ENCODE assay signal across 8 cellular contexts in the genomic region with DNA sequence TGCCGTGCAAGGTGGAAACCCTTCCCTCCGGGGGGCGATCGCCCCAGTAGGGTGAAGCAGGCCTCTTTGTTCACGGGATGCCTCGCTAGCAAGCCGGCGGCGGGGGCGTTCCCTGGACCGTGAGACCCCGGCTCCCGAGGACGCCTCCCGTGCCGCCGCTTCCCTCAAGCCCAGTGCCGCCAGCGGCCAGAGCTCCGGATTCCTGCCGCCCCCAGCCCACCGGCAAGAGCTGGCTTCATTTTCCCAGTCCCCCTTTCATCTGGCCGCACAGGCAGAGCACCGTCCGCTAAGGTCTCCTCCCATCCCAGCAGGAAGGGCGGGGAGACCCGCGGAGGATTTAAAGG. TPM values are rescaled to one million over a fixed set of nuclear protein-coding genes. Genes with fewer than 3 reads are reported as not detected.
DNase-seq lines count a peak whose midpoint lies in the region; ATAC-seq and TF ChIP-seq lines count a peak whose summit lies in the region.

No MANE protein-coding gene starts in this region.

- TF ChIP-seq POLR2A in uterus (IDR thresholded peaks at IDR 0.05): no peak

- CTCF ChIA-PET in activated CD4-positive, alpha-beta T cell treated with anti-CD3 and anti-CD28 coated beads for 36 hours (lab: Charles Lee): interaction anchor here (0.6 to 14.2 kb wide), 8 partner anchors 12 to 1873 kb away, joined by 3 to 156 read pairs (median 4); no protein-coding TSS in a partner anchor
- CTCF ChIA-PET in naive thymus-derived CD4-positive, alpha-beta T cell (lab: Charles Lee): interaction anchor here (0.7 to 3.2 kb wide), 5 partner anchors 19 to 64 kb away, joined by 3 to 11 read pairs (median 3); no protein-coding TSS in a partner anchor

- intact Hi-C loops in activated CD4-positive, alpha-beta T cell treated with anti-CD3 and anti-CD28 coated beads for 36 hours (cut with DNase I, micrococcal nuclease): loop anchor here (1.0 to 10.0 kb wide), 9 partner anchors 14 to 1220 kb away; a partner anchor contains a TSS
- intact Hi-C loops in naive thymus-derived CD4-positive, alpha-beta T cell (cut with micrococcal nuclease): loop anchor here (1.0 to 10.0 kb wide), 12 partner anchors 16 to 1500 kb away; a partner anchor contains a TSS
- intact Hi-C loops in uterus (cut with DNase I; ENCODE audit: low total_unique reads): no loop called here

- H3K27me3 Mint-ChIP-seq in activated CD4-positive, alpha-beta T cell treated with anti-CD3 and anti-CD28 coated beads for 36 hours: peaks cover 15% of the 10 kb centered on the region
- peaks cover 0 to 38% (median 0%) of the 10 kb centered on the region in 5 donors for H3K27me3 Mint-ChIP-seq in naive thymus-derived CD4-positive, alpha-beta T cell

- H3K9ac ChIP-seq in duodenal mucosa (ENCODE audit: low read depth in 1 of 2, low read length in 2 of 2): peak overlapping the region; percentile 76 to 78

- H3K4me3 Mint-ChIP-seq in activated CD4-positive, alpha-beta T cell treated with anti-CD3 and anti-CD28 coated beads for 36 hours: peak overlapping the region; percentile 72
- peak overlapping the region; percentile 76 to 88 (median 84) for H3K4me3 Mint-ChIP-seq in naive thymus-derived CD4-positive, alpha-beta T cell

- peak overlapping the region; percentile 70 to 71 for H3K4me3 ChIP-seq in duodenal mucosa (ENCODE audit: low read depth in 1 of 2, low read length in 2 of 2)
- peak overlapping the region; percentile 61 for H3K4me3 ChIP-seq in naive thymus-derived CD4-positive, alpha-beta T cell (ENCODE audit: low read length)
- H3K4me3 ChIP-seq in uterus: peak overlapping the region; percentile 57 to 69

- no peaks in the 10 kb centered on the region for H3K36me3 Mint-ChIP-seq in activated CD4-positive, alpha-beta T cell treated with anti-CD3 and anti-CD28 coated beads for 36 hours (ENCODE audit: low read depth)
- peaks cover 0 to 3% (median 0%) of the 10 kb centered on the region in 5 donors for H3K36me3 Mint-ChIP-seq in naive thymus-derived CD4-positive, alpha-beta T cell

- ATAC-seq in HG03139 (IDR thresholded peaks at IDR 0.05; ENCODE audit: unreplicated experiment): peak; percentile 6
- no peak for ATAC-seq in activated CD4-positive, alpha-beta T cell treated with anti-CD3 and anti-CD28 coated beads for 36 hours
- ATAC-seq in naive thymus-derived CD4-positive, alpha-beta T cell: no peak

- no peak overlapping the region for H3K27ac Mint-ChIP-seq in activated CD4-positive, alpha-beta T cell treated with anti-CD3 and anti-CD28 coated beads for 36 hours
- peak overlapping the region; percentile 66 to 90 (median 81) for H3K27ac Mint-ChIP-seq in naive thymus-derived CD4-positive, alpha-beta T cell

- peaks cover 0 to under 1% of the 10 kb centered on the region in 2 donors for H3K27me3 ChIP-seq in duodenal mucosa (ENCODE audit: control insufficient read depth in 1 of 2, insufficient read depth in 2 of 2, low read length in 2 of 2)
- H3K27me3 ChIP-seq in naive thymus-derived CD4-positive, alpha-beta T cell (ENCODE audit: control insufficient read depth in 2 of 2, insufficient read depth in 2 of 2, low read length in 2 of 2): no peaks in the 10 kb centered on the region
- H3K27me3 ChIP-seq in uterus: no peaks in the 10 kb centered on the region

- H3K4me1 ChIP-seq in duodenal mucosa (ENCODE audit: control insufficient read depth in 1 of 2, insufficient read depth in 2 of 2, low read length in 2 of 2) (peaks cover 11 to 38% of the 10 kb centered on the region in 2 donors), uterus (peaks cover 0 to 4% of the 10 kb centered on the region in 2 donors)
- H3K4me1 ChIP-seq in naive thymus-derived CD4-positive, alpha-beta T cell (ENCODE audit: control insufficient read depth in 2 of 2, insufficient read depth in 2 of 2, low read length in 2 of 2): peaks cover 20 to 22% of the 10 kb centered on the region in 2 donors

- DNase-seq in NCI-H2081 (lab: John Stamatoyannopoulos, UW) (peak; percentile 35 to 60), NCI-H2081 treated with DMSO at 0.1 percent for 48 hours (lab: John Stamatoyannopoulos, UW) (no peak), uterus (peak; percentile 51 to 63), midbrain (lab: John Stamatoyannopoulos, UW) (no peak)
- peak; percentile 61 for DNase-seq in activated CD4-positive, alpha-beta T cell treated with anti-CD3 and anti-CD28 coated beads for 36 hours
- DNase-seq in naive thymus-derived CD4-positive, alpha-beta T cell: peak in 7 of 9 donors; percentile 33 to 55 (median 47)

- H3K4me1 Mint-ChIP-seq in activated CD4-positive, alpha-beta T cell treated with anti-CD3 and anti-CD28 coated beads for 36 hours: peaks cover 65% of the 10 kb centered on the region
- peaks cover 28 to 82% (median 67%) of the 10 kb centered on the region in 7 donors for H3K4me1 Mint-ChIP-seq in naive thymus-derived CD4-positive, alpha-beta T cell

- H3K9me3 Mint-ChIP-seq in activated CD4-positive, alpha-beta T cell treated with anti-CD3 and anti-CD28 coated beads for 36 hours (ENCODE audit: low read depth): no peaks in the 10 kb centered on the region
- peaks cover 0 to 3% (median 0%) of the 10 kb centered on the region in 11 donors for H3K9me3 Mint-ChIP-seq in naive thymus-derived CD4-positive, alpha-beta T cell

- POLR2A ChIA-PET in activated CD4-positive, alpha-beta T cell treated with anti-CD3 and anti-CD28 coated beads for 36 hours (lab: Charles Lee): interaction anchor here (0.7 to 2.8 kb wide), 6 partner anchors 13 to 55 kb away, joined by 3 to 29 read pairs (median 4); a partner anchor contains a TSS
- POLR2A ChIA-PET in naive thymus-derived CD4-positive, alpha-beta T cell (lab: Charles Lee): interaction anchor here (1.0 to 12.8 kb wide), 12 partner anchors 8 to 293 kb away, joined by 3 to 264 read pairs (median 6); a partner anchor contains a TSS

- H3K9me3 ChIP-seq in duodenal mucosa (ENCODE audit: control insufficient read depth in 1 of 2, low read length in 2 of 2) (no peaks in the 10 kb centered on the region), uterus (no peaks in the 10 kb centered on the region)
- no peaks in the 10 kb centered on the region for H3K9me3 ChIP-seq in naive thymus-derived CD4-positive, alpha-beta T cell (ENCODE audit: control insufficient read depth in 2 of 3, low read length in 3 of 3)

- TF ChIP-seq CTCF in uterus (IDR thresholded peaks at IDR 0.05): peak in 3 of 4 experiments; percentile 1 to 30 (median 9)

- H3K27ac ChIP-seq in duodenal mucosa (ENCODE audit: low read depth, low read length): peak overlapping the region; percentile 63
- peak overlapping the region; percentile 85 for H3K27ac ChIP-seq in naive thymus-derived CD4-positive, alpha-beta T cell (ENCODE audit: low read depth, low read length)
- peak overlapping the region; percentile 91 to 98 for H3K27ac ChIP-seq in uterus

- H3K36me3 ChIP-seq in duodenal mucosa (ENCODE audit: control insufficient read depth in 1 of 2, insufficient read depth in 2 of 2, low read length in 2 of 2) (no peaks in the 10 kb centered on the region), uterus (no peaks in the 10 kb centered on the region)
- H3K36me3 ChIP-seq in naive thymus-derived CD4-positive, alpha-beta T cell (ENCODE audit: control insufficient read depth in 2 of 3, insufficient read depth in 3 of 3, low read length in 3 of 3): no peaks in the 10 kb centered on the region

RNA-seq across cellular contexts. Expression of a gene that starts 16.3 kb away (rescaled TPM):
- total RNA-seq in activated CD4-positive, alpha-beta T cell treated with anti-CD3 and anti-CD28 coated beads for 36 hours: 10 to 100 TPM; 16.3 to 24.3 TPM
- 10 to 100 TPM; 12.7 to 86.9 (median 46.0) TPM for total RNA-seq in naive thymus-derived CD4-positive, alpha-beta T cell
- polyA plus RNA-seq in naive thymus-derived CD4-positive, alpha-beta T cell: 1 to 10 TPM; 2.1 to 2.6 TPM
- 10 to 100 TPM; 19.4 to 34.8 (median 24.2) TPM for total RNA-seq in uterus

Comparison
In these comparisons a context has a peak if more than half of its experiments do, and no peak if none do; other contexts are left out.
1. DNase-seq: peak in NCI-H2081 (2 of 2), activated CD4-positive, alpha-beta T cell treated with anti-CD3 and anti-CD28 coated beads for 36 hours (single experiment), naive thymus-derived CD4-positive, alpha-beta T cell (7 of 9) and uterus (2 of 2); none in NCI-H2081 treated with DMSO at 0.1 percent for 48 hours (single experiment) and midbrain (single experiment).
2. Peak in every context shown above with its lines, with median percentiles within 50 percentile points of each other: H3K27ac ChIP-seq and H3K4me3 ChIP-seq.